Comparison of ENCODE assay signal across 8 cellular contexts in genomic region chr3:179323197-179323901, GRCh38. TPM values are rescaled to one million over a fixed set of nuclear protein-coding genes. Genes with fewer than 3 reads are reported as not detected.
DNase-seq lines count a peak whose midpoint lies in the region; ATAC-seq and TF ChIP-seq lines count a peak whose summit lies in the region.

No MANE protein-coding gene starts in this region.

- peaks cover 20% of the 10 kb centered on the region for H3K36me3 ChIP-seq in Karpas-422 (ENCODE audit: insufficient read depth, low read length)
- peaks cover 11% of the 10 kb centered on the region for H3K36me3 ChIP-seq in SU-DHL-6 (ENCODE audit: low read length)
- peaks cover 18% of the 10 kb centered on the region for H3K36me3 ChIP-seq in cardiac muscle cell
- no peaks in the 10 kb centered on the region for H3K36me3 ChIP-seq in parathyroid adenoma (ENCODE audit: control insufficient read depth, insufficient read depth, low read length)
- H3K36me3 ChIP-seq in upper lobe of left lung, result peaks cover 0 to 11% (median 2%) of the 10 kb centered on the region in 4 donors

- peak overlapping the region; percentile 95 for H3K9ac ChIP-seq in Karpas-422 (ENCODE audit: low read length)
- peak overlapping the region; percentile 91 for H3K9ac ChIP-seq in SU-DHL-6 (ENCODE audit: low read length)
- peak overlapping the region; percentile 91 for H3K9ac ChIP-seq in parathyroid adenoma

- peak; percentile 75 for DNase-seq in GDM1 (lab: John Stamatoyannopoulos, UW)
- peak; percentile 93 for DNase-seq in GOT3 (lab: John Stamatoyannopoulos, UW)
- peak; percentile 87 for DNase-seq in Karpas-422
- DNase-seq in activated naive CD8-positive, alpha-beta T cell treated with anti-CD3 and anti-CD28 coated beads, Interleukin-2, amount 10 ng/mL, durations not matched to agents 7 days and 5 days, result peak; percentile 75
- peak; percentile 75 to 86 for DNase-seq in cardiac muscle cell (ENCODE audit: low read depth in 1 of 2, low spot score in 1 of 2)
- DNase-seq in upper lobe of left lung, result peak; percentile 66 to 93

- H3K9me2 ChIP-seq in Karpas-422 (replicated peaks; ENCODE audit: insufficient read depth, low read length) (no peaks in the 10 kb centered on the region), SU-DHL-6 (replicated peaks; ENCODE audit: insufficient read depth, low read length) (no peaks in the 10 kb centered on the region)

- peaks cover 12% of the 10 kb centered on the region for H3F3A ChIP-seq in SU-DHL-6 (ENCODE audit: insufficient read depth)

- peaks cover 30% of the 10 kb centered on the region for H3K4me1 ChIP-seq in Karpas-422 (ENCODE audit: low read length)
- H3K4me1 ChIP-seq in cardiac muscle cell (ENCODE audit: low read depth), result peaks cover 7% of the 10 kb centered on the region
- no peaks in the 10 kb centered on the region for H3K4me1 ChIP-seq in parathyroid adenoma
- peaks cover 13 to 32% (median 20%) of the 10 kb centered on the region in 4 donors for H3K4me1 ChIP-seq in upper lobe of left lung

- WGBS in upper lobe of left lung, 2 donors, result 0 to 2% methylated on average over 18 to 19 of the region's 76 CpGs

- H3K9me3 Mint-ChIP-seq in activated naive CD8-positive, alpha-beta T cell treated with anti-CD3 and anti-CD28 coated beads, Interleukin-2, amount 10 ng/mL, durations not matched to agents 7 days and 5 days, result no peaks in the 10 kb centered on the region

- H3K9me3 ChIP-seq in Karpas-422 (ENCODE audit: low read length), result no peaks in the 10 kb centered on the region
- no peaks in the 10 kb centered on the region for H3K9me3 ChIP-seq in SU-DHL-6 (ENCODE audit: insufficient read depth, low read length)
- H3K9me3 ChIP-seq in cardiac muscle cell (ENCODE audit: low read depth), result no peaks in the 10 kb centered on the region
- no peaks in the 10 kb centered on the region for H3K9me3 ChIP-seq in parathyroid adenoma (ENCODE audit: control insufficient read depth, low read length)
- no peaks in the 10 kb centered on the region for H3K9me3 ChIP-seq in upper lobe of left lung

- H3K4me1 Mint-ChIP-seq in activated naive CD8-positive, alpha-beta T cell treated with anti-CD3 and anti-CD28 coated beads, Interleukin-2, amount 10 ng/mL, durations not matched to agents 7 days and 5 days, result peaks cover 22% of the 10 kb centered on the region

- POLR2A ChIA-PET in activated naive CD8-positive, alpha-beta T cell treated with anti-CD3 and anti-CD28 coated beads, Interleukin-2, amount 10 ng/mL, durations not matched to agents 7 days and 5 days (lab: Charles Lee), result interaction anchor here (1.0 to 2.4 kb wide), 7 partner anchors 11 to 281 kb away, joined by 3 to 23 read pairs (median 4); partner anchors contain the start of genes ACTL6A, GNB4, MFN1 and MRPL47

- H3K4me2 ChIP-seq in Karpas-422 (ENCODE audit: low read depth, low read length, poor library complexity, severe bottlenecking) (peak overlapping the region; percentile 94), SU-DHL-6 (ENCODE audit: low read depth, low read length, poor library complexity, severe bottlenecking) (peak overlapping the region; percentile 92), parathyroid adenoma (ENCODE audit: low read length) (peak overlapping the region; percentile 72)

- no peaks in the 10 kb centered on the region for H3K27me3 Mint-ChIP-seq in activated naive CD8-positive, alpha-beta T cell treated with anti-CD3 and anti-CD28 coated beads, Interleukin-2, amount 10 ng/mL, durations not matched to agents 7 days and 5 days

- H3K79me2 ChIP-seq in Karpas-422 (ENCODE audit: low read length) (peaks cover 52% of the 10 kb centered on the region), SU-DHL-6 (ENCODE audit: insufficient read depth, low read length) (peaks cover 52% of the 10 kb centered on the region), parathyroid adenoma (peaks cover 25% of the 10 kb centered on the region)

- H3K27ac ChIP-seq in Karpas-422 (ENCODE audit: low read length) (peak overlapping the region; percentile 37; the same call in 1 of the 2 replicates), SU-DHL-6 (ENCODE audit: low read depth, low read length) (peak overlapping the region; percentile 75), cardiac muscle cell (peak overlapping the region; percentile 95), parathyroid adenoma (peak overlapping the region; percentile 95), upper lobe of left lung (peak overlapping the region; percentile 87 to 98 (median 94))

- peak in 2 of 4 donors; percentile 5 to 37 for TF ChIP-seq POLR2A in upper lobe of left lung (IDR thresholded peaks at IDR 0.05)

- H4K20me1 ChIP-seq in Karpas-422 (ENCODE audit: insufficient read depth, low read depth, low read length) (0 out of 2 replicates have a peak, but pooled peaks cover 7% of the 10 kb centered on the region), SU-DHL-6 (ENCODE audit: low read depth, low read length) (peaks cover 10% of the 10 kb centered on the region; the same call in 1 of the 2 replicates)

- no peak for TF ChIP-seq CTCF in SU-DHL-6 (IDR thresholded peaks at IDR 0.05; ENCODE audit: insufficient read depth, low read length, poor library complexity, severe bottlenecking)
- TF ChIP-seq CTCF in cardiac muscle cell (IDR thresholded peaks at IDR 0.05; ENCODE audit: low read depth, low read length), result no peak
- peak; percentile 16 for TF ChIP-seq CTCF in parathyroid adenoma (IDR thresholded peaks at IDR 0.05)
- TF ChIP-seq CTCF in upper lobe of left lung (IDR thresholded peaks at IDR 0.05), result no peak

- peak overlapping the region; percentile 86 for H3K4me3 ChIP-seq in Karpas-422 (ENCODE audit: low read length)
- H3K4me3 ChIP-seq in SU-DHL-6 (ENCODE audit: insufficient read depth, low read length, poor library complexity, severe bottlenecking), result peak overlapping the region; percentile 79
- H3K4me3 ChIP-seq in cardiac muscle cell, result peak overlapping the region; percentile 74
- peak overlapping the region; percentile 78 for H3K4me3 ChIP-seq in parathyroid adenoma (ENCODE audit: low read depth, low read length)
- H3K4me3 ChIP-seq in upper lobe of left lung, result peak overlapping the region; percentile 63 to 93 (median 84)

- H2AFZ ChIP-seq in Karpas-422 (ENCODE audit: low read length), result peak overlapping the region; percentile 97; the same call in 1 of the 2 replicates
- H2AFZ ChIP-seq in SU-DHL-6 (ENCODE audit: low read depth, low read length, severe bottlenecking), result peak overlapping the region; percentile 30
- peak overlapping the region; percentile 90 for H2AFZ ChIP-seq in parathyroid adenoma

- peak; percentile 51 for ATAC-seq in activated naive CD8-positive, alpha-beta T cell treated with anti-CD3 and anti-CD28 coated beads, Interleukin-2, amount 10 ng/mL, durations not matched to agents 7 days and 5 days (ENCODE audit: low read depth)
- peak; percentile 79 to 86 for ATAC-seq in upper lobe of left lung (ENCODE audit: low FRiP score in 2 of 2)

- no peaks in the 10 kb centered on the region for H3K27me3 ChIP-seq in Karpas-422 (ENCODE audit: low read length)
- H3K27me3 ChIP-seq in SU-DHL-6 (ENCODE audit: low read length), result no peaks in the 10 kb centered on the region
- no peaks in the 10 kb centered on the region for H3K27me3 ChIP-seq in cardiac muscle cell
- no peaks in the 10 kb centered on the region for H3K27me3 ChIP-seq in parathyroid adenoma (ENCODE audit: control insufficient read depth, insufficient read depth, low read length)
- H3K27me3 ChIP-seq in upper lobe of left lung, result no peaks in the 10 kb centered on the region

- peak overlapping the region; percentile 90 for H3K4me3 Mint-ChIP-seq in activated naive CD8-positive, alpha-beta T cell treated with anti-CD3 and anti-CD28 coated beads, Interleukin-2, amount 10 ng/mL, durations not matched to agents 7 days and 5 days

- H3K27ac Mint-ChIP-seq in activated naive CD8-positive, alpha-beta T cell treated with anti-CD3 and anti-CD28 coated beads, Interleukin-2, amount 10 ng/mL, durations not matched to agents 7 days and 5 days, result peak overlapping the region; percentile 92

- TF ChIP-seq EP300 in upper lobe of left lung (IDR thresholded peaks at IDR 0.05), result no peak

- H3K36me3 Mint-ChIP-seq in activated naive CD8-positive, alpha-beta T cell treated with anti-CD3 and anti-CD28 coated beads, Interleukin-2, amount 10 ng/mL, durations not matched to agents 7 days and 5 days, result peaks cover 7% of the 10 kb centered on the region

RNA-seq across cellular contexts. Expression of gene ZNF639, which starts 0.5 kb away (rescaled TPM):
- 54.9 and 70.8 TPM in 2 replicates for total RNA-seq in Karpas-422 (2014; rRNA removed; shearing (Covaris generic); ENCODE audit: low replicate concordance)
- 10 to 100 TPM; 36.2 to 38.9 TPM for total RNA-seq in activated naive CD8-positive, alpha-beta T cell treated with anti-CD3 and anti-CD28 coated beads, Interleukin-2, amount 10 ng/mL, durations not matched to agents 7 days and 5 days
- total RNA-seq in cardiac muscle cell (41.0 and 42.7 TPM in 2 replicates), upper lobe of left lung (10 to 100 TPM; 12.0 to 57.3 (median 23.7) TPM)
- 39.7 and 42.0 TPM in 2 replicates for polyA plus RNA-seq in cardiac muscle cell

RNA-seq across cellular contexts. Expression of gene MFN1, which starts 24.2 kb away (rescaled TPM):
- total RNA-seq in Karpas-422 (2014; rRNA removed; shearing (Covaris generic); ENCODE audit: low replicate concordance), result 26.1 and 58.9 TPM in 2 replicates
- 10 to 100 TPM; 32.9 to 39.0 TPM for total RNA-seq in activated naive CD8-positive, alpha-beta T cell treated with anti-CD3 and anti-CD28 coated beads, Interleukin-2, amount 10 ng/mL, durations not matched to agents 7 days and 5 days
- total RNA-seq in cardiac muscle cell, result 21.4 and 25.9 TPM in 2 replicates
- polyA plus RNA-seq in cardiac muscle cell, result 17.3 and 24.9 TPM in 2 replicates
- 10 to 100 TPM; 36.0 to 62.6 (median 47.8) TPM for total RNA-seq in upper lobe of left lung

Comparison
In these comparisons a context has a peak if more than half of its experiments do, and no peak if none do; other contexts are left out.
1. Peak in every context shown above with its lines: DNase-seq, ATAC-seq, H3K4me3 ChIP-seq and H3K27ac ChIP-seq.
2. H2AFZ ChIP-seq: peak in every context shown above with its lines; median percentile 97 in Karpas-422; 90 in parathyroid adenoma; 30 in SU-DHL-6.
3. H3K27ac ChIP-seq: peak in every context shown above with its lines; median percentile 95 in cardiac muscle cell; 95 in parathyroid adenoma; 94 in upper lobe of left lung; 75 in SU-DHL-6; 37 in Karpas-422.